1 cellular context compared by ENCODE assay signal in the genomic region with DNA sequence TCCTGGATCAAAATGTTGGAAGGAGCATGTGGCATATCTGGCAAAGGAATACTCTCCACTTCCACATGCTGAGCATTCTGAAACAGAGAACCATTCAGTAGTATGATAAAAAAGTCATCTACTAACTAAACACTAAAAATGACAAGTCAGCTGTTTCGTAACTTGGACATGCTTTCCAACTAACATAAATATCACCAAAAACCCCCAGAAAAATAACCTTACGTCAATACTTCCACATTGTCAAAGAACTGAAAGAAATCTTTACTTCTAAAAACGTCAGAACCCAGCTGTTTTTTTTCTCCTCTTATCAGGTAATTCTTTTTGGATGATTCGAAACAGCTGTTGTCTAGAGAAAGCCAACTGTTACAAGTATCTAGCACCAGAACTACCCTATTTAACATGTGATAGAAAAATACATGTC.
A peak's percentile ranks its signal among the peaks of the same experiment; 100 is the strongest.
TF ChIP-seq lines count a peak whose summit lies in the region.

No MANE protein-coding gene starts in this region.

TF ChIP-seq in HepG2, 621 proteins besides CTCF, POLR2A, EP300 and RAD21:
- TF ChIP-seq MAFK (conservative IDR thresholded peaks at IDR 0.05 in 1 of 2, IDR thresholded peaks at IDR 0.05 in 1 of 2; ENCODE audit: low read length in 2 of 2) = peak; percentile 88 to 91
- peak; percentile 91 for TF ChIP-seq MAFF (IDR thresholded peaks at IDR 0.05; ENCODE audit: low read depth, low read length)
- TF ChIP-seq, protein P1, sequence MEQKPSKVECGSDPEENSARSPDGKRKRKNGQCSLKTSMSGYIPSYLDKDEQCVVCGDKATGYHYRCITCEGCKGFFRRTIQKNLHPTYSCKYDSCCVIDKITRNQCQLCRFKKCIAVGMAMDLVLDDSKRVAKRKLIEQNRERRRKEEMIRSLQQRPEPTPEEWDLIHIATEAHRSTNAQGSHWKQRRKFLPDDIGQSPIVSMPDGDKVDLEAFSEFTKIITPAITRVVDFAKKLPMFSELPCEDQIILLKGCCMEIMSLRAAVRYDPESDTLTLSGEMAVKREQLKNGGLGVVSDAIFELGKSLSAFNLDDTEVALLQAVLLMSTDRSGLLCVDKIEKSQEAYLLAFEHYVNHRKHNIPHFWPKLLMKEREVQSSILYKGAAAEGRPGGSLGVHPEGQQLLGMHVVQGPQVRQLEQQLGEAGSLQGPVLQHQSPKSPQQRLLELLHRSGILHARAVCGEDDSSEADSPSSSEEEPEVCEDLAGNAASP (CRISPR knock-in tag; IDR thresholded peaks at IDR 0.05; ENCODE audit: borderline replicate concordance) = no peak
TF ChIP-seq in HepG2: peak in this region for 2.
